Comparison of ENCODE assay signal across 8 cellular contexts in the genomic region with DNA sequence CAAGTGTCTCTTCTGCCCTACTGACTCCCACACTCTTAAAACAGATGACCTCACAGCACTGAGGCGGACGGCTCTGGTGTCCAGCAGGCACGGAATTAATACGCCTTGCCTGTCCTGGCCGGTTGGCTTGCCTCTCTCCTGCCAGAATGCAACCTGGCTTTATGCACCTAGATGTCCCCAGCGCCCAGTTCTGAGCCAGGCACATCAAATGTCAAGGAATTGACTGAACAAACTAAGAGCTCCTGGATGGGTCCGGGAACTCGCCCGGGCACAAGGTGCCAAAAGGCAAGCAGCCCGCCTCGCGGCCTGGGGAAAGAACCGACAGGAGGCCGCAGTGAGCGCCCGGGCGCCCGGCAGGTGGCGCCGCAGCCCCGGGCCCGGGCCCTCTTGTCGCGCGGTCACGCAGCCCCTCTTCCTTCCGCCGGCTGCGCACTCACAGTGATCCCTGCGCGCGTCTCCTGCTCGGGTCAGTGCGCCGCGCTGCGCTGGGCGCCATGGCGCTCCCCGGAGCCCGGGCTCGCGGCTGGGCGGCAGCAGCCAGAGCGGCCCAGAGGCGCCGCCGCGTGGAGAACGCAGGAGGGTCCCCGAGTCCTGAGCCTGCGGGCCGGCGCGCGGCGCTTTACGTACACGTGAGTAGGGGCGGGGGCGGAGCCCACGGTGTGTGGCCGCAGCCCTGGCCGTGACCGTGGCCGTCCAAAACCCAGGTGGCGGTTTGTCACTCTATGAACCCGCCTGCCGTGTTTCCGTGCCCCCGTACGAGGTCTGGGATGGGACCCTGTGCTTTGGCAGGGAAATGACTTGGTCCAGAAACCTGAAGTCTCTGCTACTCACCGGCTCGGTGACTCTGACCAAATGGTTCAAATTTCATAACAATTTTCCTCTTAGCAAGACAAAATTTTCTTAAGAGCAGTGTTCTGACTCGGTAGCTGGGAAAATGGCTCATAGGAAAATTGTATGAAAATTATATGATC. TPM values are rescaled to one million over a fixed set of nuclear protein-coding genes. Genes with fewer than 3 reads are reported as not detected.
A peak's percentile ranks its signal among the peaks of the same experiment; 100 is the strongest.
DNase-seq lines count a peak whose midpoint lies in the region; ATAC-seq and TF ChIP-seq lines count a peak whose summit lies in the region.

A gene (plus strand): TSS at position 470 of the 971 bp plus-strand sequence. CDS start 25 bp downstream, at position 495.

- peaks cover 3% of the 10 kb centered on the region for H3K27me3 ChIP-seq in kidney epithelial cell (ENCODE audit: control insufficient read depth, insufficient read depth, low read length)

- peak; percentile 42 for TF ChIP-seq CTCF in kidney epithelial cell (IDR thresholded peaks at IDR 0.05; ENCODE audit: insufficient read depth, low read length, poor library complexity, severe bottlenecking)

- peaks cover 1% of the 10 kb centered on the region for H3K36me3 ChIP-seq in kidney epithelial cell (ENCODE audit: control insufficient read depth, insufficient read depth, low read length)

- peak within 1 kb of the TSS; percentile 92 for H3K4me3 ChIP-seq in kidney epithelial cell (ENCODE audit: low read depth, low read length)

- peak; percentile 94 for DNase-seq in AG20443 (ENCODE audit: low spot score)
- peak; percentile 83 for DNase-seq in NCI-H226
- peak; percentile 83 for DNase-seq in cerebellar cortex (ENCODE audit: low spot score)
- DNase-seq in kidney epithelial cell (ENCODE audit: low read depth) = peak; percentile 43
- peak; percentile 79 for DNase-seq in stimulated activated CD4-positive, alpha-beta T cell treated with anti-CD3 and anti-CD28 coated beads, Interleukin-15, amount 100 ng/mL, for 48 hours (ENCODE audit: low read depth in 2 of 2)

- ATAC-seq in GM19023 (IDR thresholded peaks at IDR 0.05; ENCODE audit: unreplicated experiment) (peak; percentile 87), HG03196 (IDR thresholded peaks at IDR 0.05; ENCODE audit: unreplicated experiment) (peak; percentile 90)
- peak; percentile 91 to 94 for ATAC-seq in activated CD4-positive, CD25-positive, alpha-beta regulatory T cell treated with anti-CD3 and anti-CD28 coated beads, Interleukin-2, amount 50 U/mL, for 24 hours

RNA-seq across cellular contexts. Expression of the gene that starts here (rescaled TPM):
- 28.4 and 31.1 TPM in 2 replicates for total RNA-seq in kidney epithelial cell

Comparison
In these comparisons a context has a peak if more than half of its experiments do, and no peak if none do; other contexts are left out.
1. Peak in every context shown above with its lines: DNase-seq, ATAC-seq and H3K4me3 ChIP-seq.
2. DNase-seq: peak in every context shown above with its lines; median percentile 94 in AG20443; 83 in NCI-H226; 83 in cerebellar cortex; 79 in stimulated activated CD4-positive, alpha-beta T cell treated with anti-CD3 and anti-CD28 coated beads, Interleukin-15, amount 100 ng/mL, for 48 hours; 43 in kidney epithelial cell.